8 cellular contexts compared by ENCODE assay signal in the genomic region with DNA sequence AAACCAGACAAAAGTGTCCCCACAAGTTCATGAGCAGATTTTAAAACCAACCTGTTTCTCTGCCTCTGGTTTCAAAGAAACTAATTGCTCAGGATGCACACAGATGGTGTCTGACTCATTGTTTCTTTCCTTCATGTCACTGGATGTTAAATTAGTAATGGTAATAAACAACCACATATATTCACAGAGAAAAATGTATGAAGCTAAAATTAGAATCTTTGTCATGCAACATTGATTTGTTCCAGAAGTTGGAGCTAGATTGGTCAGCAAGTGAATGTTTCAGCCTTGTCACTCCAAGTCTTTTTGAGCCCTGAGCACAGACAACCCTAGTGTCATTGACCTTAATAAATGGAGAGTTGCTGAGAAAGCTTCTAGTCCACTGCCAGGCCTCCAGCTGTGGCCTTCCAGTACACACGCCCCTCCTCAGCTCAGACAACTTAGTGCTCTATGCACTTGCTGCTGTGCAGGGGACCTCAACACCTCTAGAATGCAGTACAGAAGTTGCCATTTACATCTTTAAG.
DNase-seq lines count a peak whose midpoint lies in the region; ATAC-seq, FAIRE-seq and TF ChIP-seq lines count a peak whose summit lies in the region.

No MANE protein-coding gene starts in this region.

- H3K4me3 Mint-ChIP-seq in neural progenitor cell = no peak overlapping the region

- H3K9me3 Mint-ChIP-seq in neural progenitor cell = no peaks in the 10 kb centered on the region

- no peak for TF ChIP-seq POLR2A in GM12892 (IDR thresholded peaks at IDR 0.05; ENCODE audit: low read depth, low read length)
- TF ChIP-seq POLR2A in body of pancreas (IDR thresholded peaks at IDR 0.05) = no peak

- H4K20me1 ChIP-seq in osteoblast (ENCODE audit: insufficient read depth, low read length) = no peaks in the 10 kb centered on the region
- no peaks in the 10 kb centered on the region for H4K20me1 ChIP-seq in neural progenitor cell (ENCODE audit: low read depth)

- no peaks in the 10 kb centered on the region for H3K36me3 Mint-ChIP-seq in neural progenitor cell

- DNase-seq in GM12892 (ENCODE audit: insufficient read length) = no peak
- DNase-seq in body of pancreas = no peak
- peak; percentile 59 for DNase-seq in osteoblast (ENCODE audit: insufficient read length, low spot score, missing footprints)
- no peak for DNase-seq in neural progenitor cell (ENCODE audit: low spot score)
- DNase-seq in superior temporal gyrus (ENCODE audit: extremely low spot score) = no peak
- no peak for DNase-seq in left colon
- DNase-seq in germinal center (ENCODE audit: low spot score) = no peak

- H3K4me1 Mint-ChIP-seq in neural progenitor cell = peaks cover 4% of the 10 kb centered on the region

- H3K27ac ChIP-seq in body of pancreas (peak overlapping the region; percentile 56 to 82 (median 69)), osteoblast (ENCODE audit: low read depth, low read length) (peak overlapping the region; percentile 40), neural progenitor cell (no peak overlapping the region)

- peak; percentile 84 for FAIRE-seq in GM12892 (lab: Jason Lieb, UNC)

- no peak for TF ChIP-seq CTCF in body of pancreas (IDR thresholded peaks at IDR 0.05)
- TF ChIP-seq CTCF in osteoblast (IDR thresholded peaks at IDR 0.05; ENCODE audit: extremely low read depth, low read depth, low read length) = no peak
- TF ChIP-seq CTCF in neural progenitor cell (IDR thresholded peaks at IDR 0.05) = no peak

- intact Hi-C loops in body of pancreas (cut with DNase I) (no loop called here), left colon (cut with DNase I, micrococcal nuclease) (no loop called here)

- no peaks in the 10 kb centered on the region for H3K27me3 Mint-ChIP-seq in neural progenitor cell (ENCODE audit: insufficient read depth, low read depth)

- H3K27ac Mint-ChIP-seq in neural progenitor cell = no peak overlapping the region

- H3K9me3 ChIP-seq in body of pancreas = no peaks in the 10 kb centered on the region
- H3K9me3 ChIP-seq in osteoblast (ENCODE audit: low read depth, low read length) = no peaks in the 10 kb centered on the region
- no peaks in the 10 kb centered on the region for H3K9me3 ChIP-seq in neural progenitor cell (ENCODE audit: low read depth)

- H2AFZ ChIP-seq in osteoblast (ENCODE audit: low read length) (no peak overlapping the region), neural progenitor cell (replicated peaks) (no peak overlapping the region)

- WGBS in body of pancreas, 2 donors = 39 to 50% methylated on average over 1 of the region's 1 CpG

- no peak overlapping the region for H3K9ac ChIP-seq in neural progenitor cell

- no peaks in the 10 kb centered on the region for H3F3A ChIP-seq in neural progenitor cell (ENCODE audit: low read depth)

- H3K36me3 ChIP-seq in body of pancreas (replicated peaks in 1 of 2; ENCODE audit: insufficient read depth in 1 of 2, low read depth in 2 of 2) (no peaks in the 10 kb centered on the region), osteoblast (ENCODE audit: insufficient read depth, low read length) (no peaks in the 10 kb centered on the region), neural progenitor cell (no peaks in the 10 kb centered on the region)

- H3K27me3 ChIP-seq in body of pancreas (no peaks in the 10 kb centered on the region), osteoblast (ENCODE audit: insufficient read depth, low read length) (peaks cover 7% of the 10 kb centered on the region), neural progenitor cell (no peaks in the 10 kb centered on the region)

- ATAC-seq in HG03354 (IDR thresholded peaks at IDR 0.05; ENCODE audit: poor library complexity, severe bottlenecking, unreplicated experiment) (peak; percentile 57), body of pancreas (no peak), left colon (no peak)

- H3K4me3 ChIP-seq in body of pancreas = no peak overlapping the region
- H3K4me3 ChIP-seq in osteoblast (ENCODE audit: insufficient read depth, low read length) = no peak overlapping the region
- H3K4me3 ChIP-seq in neural progenitor cell = no peak overlapping the region

- H3K79me2 ChIP-seq in osteoblast (ENCODE audit: insufficient read depth, low read length) (no peaks in the 10 kb centered on the region), neural progenitor cell (ENCODE audit: low read depth) (no peaks in the 10 kb centered on the region)

- peak overlapping the region; percentile 37 for H3K4me2 ChIP-seq in osteoblast (ENCODE audit: insufficient read depth, low read length)
- no peak overlapping the region for H3K4me2 ChIP-seq in neural progenitor cell

- H3K4me1 ChIP-seq in body of pancreas (peaks cover 33% of the 10 kb centered on the region), osteoblast (ENCODE audit: insufficient read depth, low read length) (peaks cover 24% of the 10 kb centered on the region), neural progenitor cell (no peaks in the 10 kb centered on the region)
